1 cellular context compared by ENCODE assay signal in genomic region chr7:120865191-120865976, GRCh38.
TF ChIP-seq lines count a peak whose summit lies in the region.

No MANE protein-coding gene starts in this region.

TF ChIP-seq in IMR-90, 13 proteins besides CTCF, POLR2A, EP300 and RAD21 (continued from another document):
- TF ChIP-seq MAZ (IDR thresholded peaks at IDR 0.05; ENCODE audit: borderline replicate concordance, low read depth, low read length) = no peak
- no peak for TF ChIP-seq CEBPB (IDR thresholded peaks at IDR 0.05; ENCODE audit: low read depth, low read length)
- TF ChIP-seq NFE2L2 (IDR thresholded peaks at IDR 0.05; ENCODE audit: low read depth, low read length) = no peak
- TF ChIP-seq RFX5 (IDR thresholded peaks at IDR 0.05; ENCODE audit: low read depth, low read length) = no peak
- no peak for TF ChIP-seq SMC3 (IDR thresholded peaks at IDR 0.05; ENCODE audit: low read depth, low read length)
- no peak for TF ChIP-seq CHD1 (IDR thresholded peaks at IDR 0.05; ENCODE audit: low read depth, low read length)
- no peak for TF ChIP-seq ELK1 (IDR thresholded peaks at IDR 0.05; ENCODE audit: borderline replicate concordance, low read depth, low read length)
- no peak for TF ChIP-seq MAFK (IDR thresholded peaks at IDR 0.05; ENCODE audit: low read depth, low read length)
- no peak for TF ChIP-seq USF2 (IDR thresholded peaks at IDR 0.05; ENCODE audit: low read depth, low read length)
- TF ChIP-seq MXI1 (IDR thresholded peaks at IDR 0.05; ENCODE audit: borderline replicate concordance, low read depth, low read length) = no peak
- TF ChIP-seq BHLHE40 (IDR thresholded peaks at IDR 0.05; ENCODE audit: low read depth, low read length) = no peak
TF ChIP-seq in IMR-90: peak in this region for 0.
